1 cellular context compared by ENCODE assay signal in the genomic region with DNA sequence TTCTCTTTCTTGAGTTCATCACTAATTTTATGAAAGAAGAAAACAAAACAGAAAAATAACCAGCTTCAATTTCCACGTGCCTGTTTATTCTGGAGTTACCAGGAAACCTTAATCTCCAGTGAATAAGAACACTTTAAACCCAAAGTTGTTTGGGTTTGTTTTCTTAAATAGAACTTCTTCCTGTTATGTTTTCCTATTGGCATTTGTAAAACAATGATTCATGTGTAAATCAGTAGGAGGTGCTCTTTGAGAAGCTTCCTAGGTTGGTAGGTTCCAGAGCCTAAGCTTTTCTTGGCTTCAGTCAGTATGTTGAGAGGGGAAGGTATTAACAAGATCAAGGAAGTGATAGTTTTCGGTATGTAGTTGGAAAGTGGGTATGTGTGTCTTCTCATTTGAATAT.
TF ChIP-seq lines count a peak whose summit lies in the region.

No MANE protein-coding gene starts in this region.

TF ChIP-seq in H1, 55 proteins besides CTCF, POLR2A, EP300 and RAD21:
- no peak for TF ChIP-seq HDAC6 (IDR thresholded peaks at IDR 0.05; ENCODE audit: low read depth, low read length)
- TF ChIP-seq, protein P1, sequence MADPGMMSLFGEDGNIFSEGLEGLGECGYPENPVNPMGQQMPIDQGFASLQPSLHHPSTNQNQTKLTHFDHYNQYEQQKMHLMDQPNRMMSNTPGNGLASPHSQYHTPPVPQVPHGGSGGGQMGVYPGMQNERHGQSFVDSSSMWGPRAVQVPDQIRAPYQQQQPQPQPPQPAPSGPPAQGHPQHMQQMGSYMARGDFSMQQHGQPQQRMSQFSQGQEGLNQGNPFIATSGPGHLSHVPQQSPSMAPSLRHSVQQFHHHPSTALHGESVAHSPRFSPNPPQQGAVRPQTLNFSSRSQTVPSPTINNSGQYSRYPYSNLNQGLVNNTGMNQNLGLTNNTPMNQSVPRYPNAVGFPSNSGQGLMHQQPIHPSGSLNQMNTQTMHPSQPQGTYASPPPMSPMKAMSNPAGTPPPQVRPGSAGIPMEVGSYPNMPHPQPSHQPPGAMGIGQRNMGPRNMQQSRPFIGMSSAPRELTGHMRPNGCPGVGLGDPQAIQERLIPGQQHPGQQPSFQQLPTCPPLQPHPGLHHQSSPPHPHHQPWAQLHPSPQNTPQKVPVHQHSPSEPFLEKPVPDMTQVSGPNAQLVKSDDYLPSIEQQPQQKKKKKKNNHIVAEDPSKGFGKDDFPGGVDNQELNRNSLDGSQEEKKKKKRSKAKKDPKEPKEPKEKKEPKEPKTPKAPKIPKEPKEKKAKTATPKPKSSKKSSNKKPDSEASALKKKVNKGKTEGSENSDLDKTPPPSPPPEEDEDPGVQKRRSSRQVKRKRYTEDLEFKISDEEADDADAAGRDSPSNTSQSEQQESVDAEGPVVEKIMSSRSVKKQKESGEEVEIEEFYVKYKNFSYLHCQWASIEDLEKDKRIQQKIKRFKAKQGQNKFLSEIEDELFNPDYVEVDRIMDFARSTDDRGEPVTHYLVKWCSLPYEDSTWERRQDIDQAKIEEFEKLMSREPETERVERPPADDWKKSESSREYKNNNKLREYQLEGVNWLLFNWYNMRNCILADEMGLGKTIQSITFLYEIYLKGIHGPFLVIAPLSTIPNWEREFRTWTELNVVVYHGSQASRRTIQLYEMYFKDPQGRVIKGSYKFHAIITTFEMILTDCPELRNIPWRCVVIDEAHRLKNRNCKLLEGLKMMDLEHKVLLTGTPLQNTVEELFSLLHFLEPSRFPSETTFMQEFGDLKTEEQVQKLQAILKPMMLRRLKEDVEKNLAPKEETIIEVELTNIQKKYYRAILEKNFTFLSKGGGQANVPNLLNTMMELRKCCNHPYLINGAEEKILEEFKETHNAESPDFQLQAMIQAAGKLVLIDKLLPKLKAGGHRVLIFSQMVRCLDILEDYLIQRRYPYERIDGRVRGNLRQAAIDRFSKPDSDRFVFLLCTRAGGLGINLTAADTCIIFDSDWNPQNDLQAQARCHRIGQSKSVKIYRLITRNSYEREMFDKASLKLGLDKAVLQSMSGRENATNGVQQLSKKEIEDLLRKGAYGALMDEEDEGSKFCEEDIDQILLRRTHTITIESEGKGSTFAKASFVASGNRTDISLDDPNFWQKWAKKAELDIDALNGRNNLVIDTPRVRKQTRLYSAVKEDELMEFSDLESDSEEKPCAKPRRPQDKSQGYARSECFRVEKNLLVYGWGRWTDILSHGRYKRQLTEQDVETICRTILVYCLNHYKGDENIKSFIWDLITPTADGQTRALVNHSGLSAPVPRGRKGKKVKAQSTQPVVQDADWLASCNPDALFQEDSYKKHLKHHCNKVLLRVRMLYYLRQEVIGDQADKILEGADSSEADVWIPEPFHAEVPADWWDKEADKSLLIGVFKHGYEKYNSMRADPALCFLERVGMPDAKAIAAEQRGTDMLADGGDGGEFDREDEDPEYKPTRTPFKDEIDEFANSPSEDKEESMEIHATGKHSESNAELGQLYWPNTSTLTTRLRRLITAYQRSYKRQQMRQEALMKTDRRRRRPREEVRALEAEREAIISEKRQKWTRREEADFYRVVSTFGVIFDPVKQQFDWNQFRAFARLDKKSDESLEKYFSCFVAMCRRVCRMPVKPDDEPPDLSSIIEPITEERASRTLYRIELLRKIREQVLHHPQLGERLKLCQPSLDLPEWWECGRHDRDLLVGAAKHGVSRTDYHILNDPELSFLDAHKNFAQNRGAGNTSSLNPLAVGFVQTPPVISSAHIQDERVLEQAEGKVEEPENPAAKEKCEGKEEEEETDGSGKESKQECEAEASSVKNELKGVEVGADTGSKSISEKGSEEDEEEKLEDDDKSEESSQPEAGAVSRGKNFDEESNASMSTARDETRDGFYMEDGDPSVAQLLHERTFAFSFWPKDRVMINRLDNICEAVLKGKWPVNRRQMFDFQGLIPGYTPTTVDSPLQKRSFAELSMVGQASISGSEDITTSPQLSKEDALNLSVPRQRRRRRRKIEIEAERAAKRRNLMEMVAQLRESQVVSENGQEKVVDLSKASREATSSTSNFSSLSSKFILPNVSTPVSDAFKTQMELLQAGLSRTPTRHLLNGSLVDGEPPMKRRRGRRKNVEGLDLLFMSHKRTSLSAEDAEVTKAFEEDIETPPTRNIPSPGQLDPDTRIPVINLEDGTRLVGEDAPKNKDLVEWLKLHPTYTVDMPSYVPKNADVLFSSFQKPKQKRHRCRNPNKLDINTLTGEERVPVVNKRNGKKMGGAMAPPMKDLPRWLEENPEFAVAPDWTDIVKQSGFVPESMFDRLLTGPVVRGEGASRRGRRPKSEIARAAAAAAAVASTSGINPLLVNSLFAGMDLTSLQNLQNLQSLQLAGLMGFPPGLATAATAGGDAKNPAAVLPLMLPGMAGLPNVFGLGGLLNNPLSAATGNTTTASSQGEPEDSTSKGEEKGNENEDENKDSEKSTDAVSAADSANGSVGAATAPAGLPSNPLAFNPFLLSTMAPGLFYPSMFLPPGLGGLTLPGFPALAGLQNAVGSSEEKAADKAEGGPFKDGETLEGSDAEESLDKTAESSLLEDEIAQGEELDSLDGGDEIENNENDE (IDR thresholded peaks at IDR 0.05; ENCODE audit: insufficient replicate concordance, low read length): peak; percentile 25
